ENCODE assay signal across 21 cellular contexts in genomic region chr4:38516194-38516593, GRCh38.
"Had no signal": no experiment of that assay in that cellular context is flagged by ENCODE, and none has a peak within 500 bp of the region (broad histone marks: within the 10 kb centered on the region; RNA-seq: fewer than 3 reads in every experiment).

No MANE protein-coding gene starts in this region.

- ATAC-seq: activated CD8-positive, alpha-beta T cell treated with anti-CD3 and anti-CD28 coated beads, Interleukin-2, amount 10 ng/mL, durations not matched to agents 7 days and 5 days; activated naive CD4-positive, alpha-beta T cell treated with anti-CD3 and anti-CD28 coated beads, Interleukin-2, amount 50 U/mL, for 72 hours; effector memory CD8-positive, alpha-beta T cell; heart right ventricle; left colon; sciatic nerve; stimulated activated effector memory CD8-positive, alpha-beta T cell treated with anti-CD3 and anti-CD28 coated beads, Interleukin-12 subunit alpha, Interleukin-12 subunit beta, amount 100 ng/mL, for 72 hours had no signal

- H3K27ac ChIP-seq: colonic mucosa, dorsolateral prefrontal cortex, heart right ventricle, neural progenitor cell, stomach, suprapubic skin, tibial nerve, WERI-Rb-1 had no signal

- H3K4me3 ChIP-seq: colonic mucosa, dorsolateral prefrontal cortex, heart right ventricle, neural progenitor cell, stomach, suprapubic skin, tibial nerve had no signal

- H3K27me3 ChIP-seq: colonic mucosa, dorsolateral prefrontal cortex, heart right ventricle, neural progenitor cell, stomach, suprapubic skin, tibial nerve had no signal

- DNase-seq: activated CD4-positive, alpha-beta T cell treated with anti-CD3 and anti-CD28 coated beads, Interleukin-2, amount 10 ng/mL, durations not matched to agents 7 days and 5 days; activated CD4-positive, CD25-positive, alpha-beta regulatory T cell treated with anti-CD3 and anti-CD28 coated beads, Interleukin-2, amount 50 U/mL, for 72 hours; activated CD8-positive, alpha-beta T cell treated with anti-CD3 and anti-CD28 coated beads, Interleukin-2, amount 10 ng/mL, durations not matched to agents 7 days and 5 days; activated gamma-delta T cell; colonic mucosa; dorsolateral prefrontal cortex; effector memory CD8-positive, alpha-beta T cell; heart right ventricle; left colon; mesenchymal stem cell; small intestine; stimulated activated CD4-positive, alpha-beta T cell treated with anti-CD3 and anti-CD28 coated beads, Interleukin-2, amount 100 ng/mL, for 24 hours; stomach; WERI-Rb-1 had no signal

- H3K27ac Mint-ChIP-seq: activated CD4-positive, alpha-beta T cell treated with anti-CD3 and anti-CD28 coated beads, Interleukin-2, amount 10 ng/mL, durations not matched to agents 7 days and 5 days; activated CD8-positive, alpha-beta T cell treated with anti-CD3 and anti-CD28 coated beads, Interleukin-2, amount 10 ng/mL, durations not matched to agents 7 days and 5 days; activated naive CD4-positive, alpha-beta T cell treated with anti-CD3 and anti-CD28 coated beads, Interleukin-2, amount 50 U/mL, for 72 hours; activated T-helper 1 cell treated with anti-CD3 and anti-CD28 coated beads, Interleukin-12 subunit alpha, Interleukin-12 subunit beta, Interleukin-2, Interleukin-4 antibody, amounts not matched to agents 30 ng/mL and 10 ng/mL and 1 ng/mL, durations not matched to agents 14 hours and 24 hours and 36 hours; neural progenitor cell; stimulated activated effector memory CD8-positive, alpha-beta T cell treated with anti-CD3 and anti-CD28 coated beads, Interleukin-12 subunit alpha, Interleukin-12 subunit beta, amount 100 ng/mL, for 72 hours had no signal

- H3K9me3 Mint-ChIP-seq: effector memory CD8-positive, alpha-beta T cell; stimulated activated effector memory CD8-positive, alpha-beta T cell treated with anti-CD3 and anti-CD28 coated beads, Interleukin-12 subunit alpha, Interleukin-12 subunit beta, amount 100 ng/mL, for 72 hours had no signal

- H3K27me3 Mint-ChIP-seq: effector memory CD8-positive, alpha-beta T cell had no signal

- H3K36me3 ChIP-seq: colonic mucosa, heart right ventricle, neural progenitor cell, stomach, suprapubic skin, tibial nerve, WERI-Rb-1 had no signal

- H3K36me3 Mint-ChIP-seq: neural progenitor cell; stimulated activated effector memory CD8-positive, alpha-beta T cell treated with anti-CD3 and anti-CD28 coated beads, Interleukin-12 subunit alpha, Interleukin-12 subunit beta, amount 100 ng/mL, for 72 hours had no signal

- H3K4me1 ChIP-seq: colonic mucosa, stomach, suprapubic skin, tibial nerve had no signal

- H3K4me3 Mint-ChIP-seq: activated CD4-positive, alpha-beta T cell treated with anti-CD3 and anti-CD28 coated beads, Interleukin-2, amount 10 ng/mL, durations not matched to agents 7 days and 5 days; activated CD8-positive, alpha-beta T cell treated with anti-CD3 and anti-CD28 coated beads, Interleukin-2, amount 10 ng/mL, durations not matched to agents 7 days and 5 days; activated T-helper 1 cell treated with anti-CD3 and anti-CD28 coated beads, Interleukin-12 subunit alpha, Interleukin-12 subunit beta, Interleukin-2, Interleukin-4 antibody, amounts not matched to agents 30 ng/mL and 10 ng/mL and 1 ng/mL, durations not matched to agents 14 hours and 24 hours and 36 hours; neural progenitor cell; stimulated activated effector memory CD8-positive, alpha-beta T cell treated with anti-CD3 and anti-CD28 coated beads, Interleukin-12 subunit alpha, Interleukin-12 subunit beta, amount 100 ng/mL, for 72 hours had no signal

- H3K9me3 ChIP-seq: colonic mucosa, heart right ventricle, stomach, suprapubic skin, tibial nerve had no signal
